ENCODE assay signal across 1 cellular context in genomic region chr2:99376254-99376864, GRCh38.
TF ChIP-seq lines count a peak whose summit lies in the region.

No MANE protein-coding gene starts in this region.

TF ChIP-seq in HEK293, 187 proteins besides CTCF, POLR2A, EP300 and RAD21 (continued from another document):
- TF ChIP-seq, protein P1, sequence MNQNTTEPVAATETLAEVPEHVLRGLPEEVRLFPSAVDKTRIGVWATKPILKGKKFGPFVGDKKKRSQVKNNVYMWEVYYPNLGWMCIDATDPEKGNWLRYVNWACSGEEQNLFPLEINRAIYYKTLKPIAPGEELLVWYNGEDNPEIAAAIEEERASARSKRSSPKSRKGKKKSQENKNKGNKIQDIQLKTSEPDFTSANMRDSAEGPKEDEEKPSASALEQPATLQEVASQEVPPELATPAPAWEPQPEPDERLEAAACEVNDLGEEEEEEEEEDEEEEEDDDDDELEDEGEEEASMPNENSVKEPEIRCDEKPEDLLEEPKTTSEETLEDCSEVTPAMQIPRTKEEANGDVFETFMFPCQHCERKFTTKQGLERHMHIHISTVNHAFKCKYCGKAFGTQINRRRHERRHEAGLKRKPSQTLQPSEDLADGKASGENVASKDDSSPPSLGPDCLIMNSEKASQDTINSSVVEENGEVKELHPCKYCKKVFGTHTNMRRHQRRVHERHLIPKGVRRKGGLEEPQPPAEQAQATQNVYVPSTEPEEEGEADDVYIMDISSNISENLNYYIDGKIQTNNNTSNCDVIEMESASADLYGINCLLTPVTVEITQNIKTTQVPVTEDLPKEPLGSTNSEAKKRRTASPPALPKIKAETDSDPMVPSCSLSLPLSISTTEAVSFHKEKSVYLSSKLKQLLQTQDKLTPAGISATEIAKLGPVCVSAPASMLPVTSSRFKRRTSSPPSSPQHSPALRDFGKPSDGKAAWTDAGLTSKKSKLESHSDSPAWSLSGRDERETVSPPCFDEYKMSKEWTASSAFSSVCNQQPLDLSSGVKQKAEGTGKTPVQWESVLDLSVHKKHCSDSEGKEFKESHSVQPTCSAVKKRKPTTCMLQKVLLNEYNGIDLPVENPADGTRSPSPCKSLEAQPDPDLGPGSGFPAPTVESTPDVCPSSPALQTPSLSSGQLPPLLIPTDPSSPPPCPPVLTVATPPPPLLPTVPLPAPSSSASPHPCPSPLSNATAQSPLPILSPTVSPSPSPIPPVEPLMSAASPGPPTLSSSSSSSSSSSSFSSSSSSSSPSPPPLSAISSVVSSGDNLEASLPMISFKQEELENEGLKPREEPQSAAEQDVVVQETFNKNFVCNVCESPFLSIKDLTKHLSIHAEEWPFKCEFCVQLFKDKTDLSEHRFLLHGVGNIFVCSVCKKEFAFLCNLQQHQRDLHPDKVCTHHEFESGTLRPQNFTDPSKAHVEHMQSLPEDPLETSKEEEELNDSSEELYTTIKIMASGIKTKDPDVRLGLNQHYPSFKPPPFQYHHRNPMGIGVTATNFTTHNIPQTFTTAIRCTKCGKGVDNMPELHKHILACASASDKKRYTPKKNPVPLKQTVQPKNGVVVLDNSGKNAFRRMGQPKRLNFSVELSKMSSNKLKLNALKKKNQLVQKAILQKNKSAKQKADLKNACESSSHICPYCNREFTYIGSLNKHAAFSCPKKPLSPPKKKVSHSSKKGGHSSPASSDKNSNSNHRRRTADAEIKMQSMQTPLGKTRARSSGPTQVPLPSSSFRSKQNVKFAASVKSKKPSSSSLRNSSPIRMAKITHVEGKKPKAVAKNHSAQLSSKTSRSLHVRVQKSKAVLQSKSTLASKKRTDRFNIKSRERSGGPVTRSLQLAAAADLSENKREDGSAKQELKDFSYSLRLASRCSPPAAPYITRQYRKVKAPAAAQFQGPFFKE (tag by site-specific recombination; IDR thresholded peaks at IDR 0.05; ENCODE audit: borderline replicate concordance) = no peak
